In genomic region chr1:153945131-153945794, GRCh38 we compare ENCODE assay signal across 8 cellular contexts. TPM values are rescaled to one million over a fixed set of nuclear protein-coding genes. Genes with fewer than 3 reads are reported as not detected.
DNase-seq lines count a peak whose midpoint lies in the region; ATAC-seq and TF ChIP-seq lines count a peak whose summit lies in the region.

No MANE protein-coding gene starts in this region.

- no peaks in the 10 kb centered on the region for H3K27me3 Mint-ChIP-seq in IgD-negative memory B cell

- ATAC-seq in activated CD4-positive, CD25-positive, alpha-beta regulatory T cell treated with anti-CD3 and anti-CD28 coated beads, Interleukin-2, amount 50 U/mL, for 24 hours = peak; percentile 58 to 67
- ATAC-seq in lower lobe of right lung = peak; percentile 64 to 71

- peak overlapping the region; percentile 78 for H3K4me3 ChIP-seq in choroid plexus epithelial cell (ENCODE audit: low read depth, low read length)
- peak overlapping the region; percentile 88 for H3K4me3 ChIP-seq in lower lobe of right lung

- H3K9me3 ChIP-seq in lower lobe of right lung = no peaks in the 10 kb centered on the region

- DNase-seq in GM10266 (ENCODE audit: extremely low spot score) (peak; percentile 85), choroid plexus epithelial cell (ENCODE audit: low read depth) (peak; percentile 70), lower lobe of right lung (peak; percentile 83), NCI-H2196 (lab: John Stamatoyannopoulos, UW; ENCODE audit: unreplicated experiment) (no peak), NCI-H2029 (lab: John Stamatoyannopoulos, UW) (no peak)
- peak; percentile 41 for DNase-seq in stimulated activated CD8-positive, alpha-beta memory T cell treated with anti-CD3 and anti-CD28 coated beads, Interleukin-15, amount 100 ng/mL, for 24 hours (ENCODE audit: low read depth)

- peaks cover 66% of the 10 kb centered on the region for H3K36me3 ChIP-seq in lower lobe of right lung

- peak overlapping the region; percentile 91 to 99 (median 96) for H3K4me3 Mint-ChIP-seq in IgD-negative memory B cell

- no peaks in the 10 kb centered on the region for H3K9me3 Mint-ChIP-seq in IgD-negative memory B cell

- peaks cover 6% of the 10 kb centered on the region for H3K36me3 Mint-ChIP-seq in IgD-negative memory B cell

- intact Hi-C loops in lower lobe of right lung (cut with DNase I) = no loop called here

- peaks cover 15 to 28% (median 21%) of the 10 kb centered on the region in 3 donors for H3K4me1 Mint-ChIP-seq in IgD-negative memory B cell

- TF ChIP-seq CTCF in GM10266 (IDR thresholded peaks at IDR 0.05; ENCODE audit: control insufficient read depth, insufficient read depth, low read depth, missing control alignments) (no peak), choroid plexus epithelial cell (conservative IDR thresholded peaks at IDR 0.05; ENCODE audit: low read depth, low read length) (no peak), lower lobe of right lung (IDR thresholded peaks at IDR 0.05) (no peak)

- H3K27ac ChIP-seq in lower lobe of right lung = peak overlapping the region; percentile 93

- peaks cover 34% of the 10 kb centered on the region for H3K4me1 ChIP-seq in lower lobe of right lung

- H3K27ac Mint-ChIP-seq in IgD-negative memory B cell = peak overlapping the region; percentile 98 to 100 (median 99)

- H3K27me3 ChIP-seq in lower lobe of right lung (ENCODE audit: low read depth) = no peaks in the 10 kb centered on the region

RNA-seq across cellular contexts. Expression of gene DENND4B, which starts 1.3 kb away (rescaled TPM):
- polyA plus RNA-seq in IgD-negative memory B cell = 36.3 TPM
- total RNA-seq in lower lobe of right lung = 95.4 TPM

RNA-seq across cellular contexts. Expression of gene CRTC2, which starts 13.1 kb away (rescaled TPM):
- polyA plus RNA-seq in IgD-negative memory B cell = 57.2 TPM
- 55.8 TPM for total RNA-seq in lower lobe of right lung

RNA-seq across cellular contexts. Expression of gene SLC39A1, which starts 18.1 kb away (rescaled TPM):
- polyA plus RNA-seq in IgD-negative memory B cell = 52.0 TPM
- total RNA-seq in lower lobe of right lung = 98.4 TPM

RNA-seq across cellular contexts. Expression of gene CREB3L4, which starts 22.4 kb away (rescaled TPM):
- polyA plus RNA-seq in IgD-negative memory B cell = 6.5 TPM
- total RNA-seq in lower lobe of right lung = 12.2 TPM

RNA-seq across cellular contexts. Expression of gene GATAD2B, which starts 22.5 kb away (rescaled TPM):
- 4.6 TPM for polyA plus RNA-seq in IgD-negative memory B cell
- 50.2 TPM for total RNA-seq in lower lobe of right lung

Comparison
In these comparisons a context has a peak if more than half of its experiments do, and no peak if none do; other contexts are left out.
1. DNase-seq: peak in GM10266 (single experiment), choroid plexus epithelial cell (single experiment), lower lobe of right lung (single experiment) and stimulated activated CD8-positive, alpha-beta memory T cell treated with anti-CD3 and anti-CD28 coated beads, Interleukin-15, amount 100 ng/mL, for 24 hours (single experiment); none in NCI-H2196 (single experiment) and NCI-H2029 (single experiment).